In genomic region chr19:50333737-50334617, GRCh38 we compare ENCODE assay signal across 1 cellular context.
TF ChIP-seq lines count a peak whose summit lies in the region.

No MANE protein-coding gene starts in this region.

TF ChIP-seq in HepG2, 621 proteins besides CTCF, POLR2A, EP300 and RAD21 (continued from another document and continues in another):
- TF ChIP-seq HMGXB3 (CRISPR knock-in tag; IDR thresholded peaks at IDR 0.05; ENCODE audit: borderline replicate concordance) (0 out of 2 replicates have a peak, but pooled peaks have one; percentile 40), SP140L (CRISPR knock-in tag; IDR thresholded peaks at IDR 0.05; ENCODE audit: borderline replicate concordance) (no peak; the same call in 1 of the 2 replicates), ZNF761 (CRISPR knock-in tag; conservative IDR thresholded peaks at IDR 0.05) (no peak; the same call in 1 of the 2 replicates), TEAD3 (CRISPR knock-in tag; optimal IDR thresholded peaks at IDR 0.05; ENCODE audit: borderline replicate concordance) (no peak), REPIN1 (CRISPR knock-in tag; IDR thresholded peaks at IDR 0.05; ENCODE audit: borderline replicate concordance, low read depth) (0 out of 2 replicates have a peak, but pooled peaks have one; percentile 29), FOXK2 (IDR thresholded peaks at IDR 0.05) (no peak), ZNF749 (CRISPR knock-in tag; IDR thresholded peaks at IDR 0.05; ENCODE audit: borderline replicate concordance) (0 out of 2 replicates have a peak, but pooled peaks have one; percentile 70), KLF11 (CRISPR knock-in tag; IDR thresholded peaks at IDR 0.05) (peak; percentile 62; the same call in 1 of the 2 replicates), IKZF5 (CRISPR knock-in tag; IDR thresholded peaks at IDR 0.05) (peak; percentile 42; the same call in 1 of the 2 replicates), HNF4A (CRISPR knock-in tag; IDR thresholded peaks at IDR 0.05) (no peak), ZNF704 (CRISPR knock-in tag; IDR thresholded peaks at IDR 0.05; ENCODE audit: borderline replicate concordance) (no peak), SMC3 (IDR thresholded peaks at IDR 0.05; ENCODE audit: low read length) (no peak), YEATS4 (CRISPR knock-in tag; IDR thresholded peaks at IDR 0.05; ENCODE audit: borderline replicate concordance) (peak; percentile 80; the same call in 1 of the 2 replicates), LRRFIP1 (CRISPR knock-in tag; conservative IDR thresholded peaks at IDR 0.05) (no peak), POGZ (CRISPR knock-in tag; IDR thresholded peaks at IDR 0.05) (0 out of 2 replicates have a peak, but pooled peaks have one; percentile 19), ZNF703 (CRISPR knock-in tag; IDR thresholded peaks at IDR 0.05; ENCODE audit: borderline replicate concordance) (no peak), YY1 (IDR thresholded peaks at IDR 0.05; ENCODE audit: insufficient read depth, insufficient replicate concordance, low read depth, low read length) (no peak), POLR2G (IDR thresholded peaks at IDR 0.05; ENCODE audit: low read depth, low read length) (peak; percentile 78), ZBTB44 (CRISPR knock-in tag; IDR thresholded peaks at IDR 0.05) (no peak), ZNF260 (CRISPR knock-in tag; IDR thresholded peaks at IDR 0.05; ENCODE audit: borderline replicate concordance, low read depth) (no peak), FOSL2 (CRISPR knock-in tag; IDR thresholded peaks at IDR 0.05) (0 out of 2 replicates have a peak, but pooled peaks have one; percentile 6), DRAP1 (CRISPR knock-in tag; IDR thresholded peaks at IDR 0.05) (no peak; the same call in 1 of the 2 replicates), U2AF2 (IDR thresholded peaks at IDR 0.05; ENCODE audit: low read depth, low read length) (no peak), ZIK1 (CRISPR knock-in tag; IDR thresholded peaks at IDR 0.05; ENCODE audit: borderline replicate concordance, low read depth) (no peak), ZNF503 (CRISPR knock-in tag; IDR thresholded peaks at IDR 0.05) (0 out of 2 replicates have a peak, but pooled peaks have one; percentile 35), ZNF720 (CRISPR knock-in tag; IDR thresholded peaks at IDR 0.05) (no peak), TGIF2 (CRISPR knock-in tag; IDR thresholded peaks at IDR 0.05) (no peak), ZNF44 (CRISPR knock-in tag; IDR thresholded peaks at IDR 0.05) (no peak), NBN (conservative IDR thresholded peaks at IDR 0.05) (no peak), ZNF510 (CRISPR knock-in tag; IDR thresholded peaks at IDR 0.05; ENCODE audit: low read depth) (0 out of 2 replicates have a peak, but pooled peaks have one; percentile 60), MAF1 (CRISPR knock-in tag; IDR thresholded peaks at IDR 0.05; ENCODE audit: borderline replicate concordance) (peak; percentile 70; the same call in 1 of the 2 replicates), BCLAF1 (IDR thresholded peaks at IDR 0.05) (no peak), KDM3A (CRISPR knock-in tag; IDR thresholded peaks at IDR 0.05; ENCODE audit: low read depth) (0 out of 2 replicates have a peak, but pooled peaks have one; percentile 39), ZNF256 (CRISPR knock-in tag; conservative IDR thresholded peaks at IDR 0.05) (peak; percentile 79), ZC3H4 (CRISPR knock-in tag; IDR thresholded peaks at IDR 0.05; ENCODE audit: borderline replicate concordance) (no peak), ARID5B (CRISPR knock-in tag; IDR thresholded peaks at IDR 0.05) (no peak), MLLT10 (CRISPR knock-in tag; IDR thresholded peaks at IDR 0.05) (no peak), MZF1 (CRISPR knock-in tag; IDR thresholded peaks at IDR 0.05; ENCODE audit: borderline replicate concordance) (no peak), ZFX (CRISPR knock-in tag; IDR thresholded peaks at IDR 0.05; ENCODE audit: low read depth) (peak; percentile 90), ZNF614 (CRISPR knock-in tag; IDR thresholded peaks at IDR 0.05; ENCODE audit: borderline replicate concordance) (0 out of 2 replicates have a peak, but pooled peaks have one; percentile 50), BORCS8-MEF2B (CRISPR knock-in tag; IDR thresholded peaks at IDR 0.05) (peak; percentile 95)
